10 cellular contexts compared by ENCODE assay signal in genomic region chr17:17737938-17738894, GRCh38. TPM values are rescaled to one million over a fixed set of nuclear protein-coding genes. Genes with fewer than 3 reads are reported as not detected.
DNase-seq lines count a peak whose midpoint lies in the region; ATAC-seq, FAIRE-seq and TF ChIP-seq lines count a peak whose summit lies in the region.
"Had no signal": no experiment of that assay in that cellular context is flagged by ENCODE, and none has a peak within 500 bp of the region (broad histone marks: within the 10 kb centered on the region; RNA-seq: fewer than 3 reads in every experiment).

No MANE protein-coding gene starts in this region.

- H4K20me1 ChIP-seq in GM12878 (ENCODE audit: control insufficient read depth, insufficient read depth): peaks cover 4% of the 10 kb centered on the region

- CTCF ChIA-PET in GM12878 (lab: Yijun Ruan, JAX): interaction anchor here (0.7 to 1.6 kb wide), 2 partner anchors 10 to 13 kb away, joined by 3 read pairs; no protein-coding TSS in a partner anchor
- CTCF ChIA-PET in activated CD4-positive, alpha-beta memory T cell treated with anti-CD3 and anti-CD28 coated beads, Interleukin-2, amount 10 ng/mL, durations not matched to agents 7 days and 5 days (lab: Charles Lee): interaction anchor here (1.7 kb wide), 1 partner anchor 42 kb away, joined by 4 read pairs; no protein-coding TSS in a partner anchor

- no peak for TF ChIP-seq RAD21 in GM12878 (IDR thresholded peaks at IDR 0.05; ENCODE audit: insufficient read depth, low read depth, low read length)

- RAD21 ChIA-PET in GM12878 (lab: Charles Lee; ENCODE audit: unreplicated experiment): no interaction called here

- TF ChIP-seq CTCF in GM12878 (IDR thresholded peaks at IDR 0.05 in 2 of 3, conservative IDR thresholded peaks at IDR 0.05 in 1 of 3; ENCODE audit: control insufficient read depth in 2 of 3, extremely low read depth in 1 of 3, insufficient read depth in 1 of 3, low read depth in 3 of 3, low read length in 3 of 3): no peak

- no peak for FAIRE-seq in GM12878 (lab: Jason Lieb, UNC)

- H3K27me3 ChIP-seq in GM12878 (replicated peaks in 1 of 2; ENCODE audit: control insufficient read depth in 2 of 2, insufficient read depth in 2 of 2, low read length in 1 of 2): no peaks in the 10 kb centered on the region

- no peaks in the 10 kb centered on the region for H3K36me3 Mint-ChIP-seq in activated CD4-positive, alpha-beta memory T cell treated with anti-CD3 and anti-CD28 coated beads, Interleukin-2, amount 10 ng/mL, durations not matched to agents 7 days and 5 days (ENCODE audit: low read depth)

- WGBS in GM12878 (ENCODE audit: insufficient coverage, insufficient replicate concordance, low lambda C conversion rate, missing lambda C conversion rate): 82% methylated on average over 10 of the region's 16 CpGs

- H3K4me3 Mint-ChIP-seq in activated CD4-positive, alpha-beta memory T cell treated with anti-CD3 and anti-CD28 coated beads, Interleukin-2, amount 10 ng/mL, durations not matched to agents 7 days and 5 days: no peak overlapping the region

- SMC1A ChIA-PET in GM12878 (lab: Charles Lee; ENCODE audit: uncharacterized antibody, unreplicated experiment): no interaction called here

- in situ Hi-C loops in GM12878 (cut with MboI): no loop called here

- H3K79me2 ChIP-seq in GM12878 (ENCODE audit: control insufficient read depth, insufficient read depth, low read length): peaks cover 20% of the 10 kb centered on the region

- H3K27ac Mint-ChIP-seq in activated CD4-positive, alpha-beta memory T cell treated with anti-CD3 and anti-CD28 coated beads, Interleukin-2, amount 10 ng/mL, durations not matched to agents 7 days and 5 days: no peak overlapping the region

- BruUV-seq in GM12878 (replicated peaks; lab: Mats Ljungman, UMichigan): no TSS peak

- no peaks in the 10 kb centered on the region for H3K9me3 Mint-ChIP-seq in activated CD4-positive, alpha-beta memory T cell treated with anti-CD3 and anti-CD28 coated beads, Interleukin-2, amount 10 ng/mL, durations not matched to agents 7 days and 5 days

- H3K4me1 ChIP-seq in GM12878 (ENCODE audit: control insufficient read depth, insufficient read depth, low read length): peaks cover 32% of the 10 kb centered on the region

- intact Hi-C loops in GM12878 (cut with micrococcal nuclease; ENCODE audit: unreplicated experiment) (no loop called here), left colon (cut with DNase I, micrococcal nuclease) (no loop called here)

- peaks cover 0 to 4% of the 10 kb centered on the region in 2 experiments; a peak in 2 of 4 replicates for H3K36me3 ChIP-seq in GM12878 (ENCODE audit: control insufficient read depth in 2 of 2, insufficient read depth in 2 of 2, low read length in 1 of 2)

- H3K9ac ChIP-seq in GM12878 (ENCODE audit: control insufficient read depth, insufficient read depth, low read length): no peak overlapping the region

- DNase-seq in HPDE6-E6E7 (ENCODE audit: extremely low spot score) (peak; percentile 72), GM12878 (ENCODE audit: low read depth, low spot score) (no peak), left colon (peak; percentile 77 to 80), NCI-H446 treated with DMSO at 0.1 percent for 48 hours (lab: John Stamatoyannopoulos, UW) (no peak)
- DNase-seq in stimulated activated naive CD8-positive, alpha-beta T cell treated with anti-CD3 and anti-CD28 coated beads, Interleukin-15, Interleukin-2, amounts not matched to agents 100 U/mL and 50 U/mL, for 24 hours: no peak
- no peak for DNase-seq in activated CD4-positive, alpha-beta memory T cell treated with anti-CD3 and anti-CD28 coated beads, Interleukin-2, amount 10 ng/mL, durations not matched to agents 7 days and 5 days
- DNase-seq: effector CD8-positive, alpha-beta T cell; NCI-H1092 treated with DMSO at 0.1 percent for 48 hours had no signal

- no peak overlapping the region for H2AFZ ChIP-seq in GM12878 (ENCODE audit: control insufficient read depth, low read depth, low read length)

- peaks cover 22% of the 10 kb centered on the region for H3K4me1 Mint-ChIP-seq in activated CD4-positive, alpha-beta memory T cell treated with anti-CD3 and anti-CD28 coated beads, Interleukin-2, amount 10 ng/mL, durations not matched to agents 7 days and 5 days

- H3K4me3 ChIP-seq in GM12878: no peak overlapping the region

- peaks cover 8% of the 10 kb centered on the region for H3K27me3 Mint-ChIP-seq in activated CD4-positive, alpha-beta memory T cell treated with anti-CD3 and anti-CD28 coated beads, Interleukin-2, amount 10 ng/mL, durations not matched to agents 7 days and 5 days

- no peak for TF ChIP-seq EP300 in GM12878 (IDR thresholded peaks at IDR 0.05; ENCODE audit: borderline replicate concordance in 1 of 2, control insufficient read depth in 1 of 2, low read depth in 2 of 2, low read length in 2 of 2)

- ATAC-seq in GM12878: no peak
- ATAC-seq in left colon: peak; percentile 85
- ATAC-seq in stimulated activated naive CD8-positive, alpha-beta T cell treated with anti-CD3 and anti-CD28 coated beads, Interleukin-15, Interleukin-2, amounts not matched to agents 100 U/mL and 50 U/mL, for 24 hours: peak; percentile 25
- ATAC-seq in HG03460 (IDR thresholded peaks at IDR 0.05; ENCODE audit: unreplicated experiment): no peak
- no peak for ATAC-seq in GM21360 (IDR thresholded peaks at IDR 0.05; ENCODE audit: unreplicated experiment)

- H3K9me3 ChIP-seq in GM12878 (replicated peaks; ENCODE audit: control insufficient read depth, insufficient read depth, low read length): no peaks in the 10 kb centered on the region

- POLR2A ChIA-PET in GM12878 (lab: Charles Lee): no interaction called here
- POLR2A ChIA-PET in activated CD4-positive, alpha-beta memory T cell treated with anti-CD3 and anti-CD28 coated beads, Interleukin-2, amount 10 ng/mL, durations not matched to agents 7 days and 5 days (lab: Charles Lee): no interaction called here

- H3K4me2 ChIP-seq in GM12878 (ENCODE audit: control insufficient read depth, insufficient read depth): peak overlapping the region; percentile 2; the same call in 1 of the 2 replicates

- TF ChIP-seq POLR2A in GM12878 (IDR thresholded peaks at IDR 0.05; ENCODE audit: low read depth, low read length): no peak

- peak overlapping the region; percentile 2; the same call in 1 of the 2 replicates for H3K27ac ChIP-seq in GM12878 (ENCODE audit: control insufficient read depth, insufficient read depth)

TF ChIP-seq in GM12878, 131 proteins besides CTCF, POLR2A, EP300 and RAD21 (continues in another document):
- TF ChIP-seq NKRF (conservative IDR thresholded peaks at IDR 0.05) (no peak), IRF4 (IDR thresholded peaks at IDR 0.05; ENCODE audit: low read depth, low read length) (no peak), SUZ12 (IDR thresholded peaks at IDR 0.05; ENCODE audit: unreplicated experiment) (no peak), CREM (IDR thresholded peaks at IDR 0.05; ENCODE audit: low read depth) (no peak)

RNA-seq across cellular contexts. Expression of gene RAI1, which starts 57.0 kb away (rescaled TPM):
- 66.1 and 73.4 TPM in 2 replicates for total RNA-seq in GM12878 (2013; cell fraction: nucleolus; rRNA removed)
- total RNA-seq in GM12878 (2014; rRNA removed) (7.2 and 7.4 TPM in 2 replicates), GM12878 (2014; rRNA removed; fragmentation: Illumina TruSeq; extraction: Trizol) (7.9 and 8.7 TPM in 2 replicates), GM12878 (2021) (35.4 and 37.7 TPM in 2 replicates), left colon (10 to 100 TPM; 15.8 to 23.8 TPM)
- 3.1 TPM for polyA plus RNA-seq in GM12878 (2011; ENCODE audit: low read depth)
- polyA plus RNA-seq in GM12878 (2011; rRNA removed) (4.0 and 5.4 TPM in 2 replicates), GM12878 (2014; fragmentation: Illumina TruSeq; extraction: Trizol) (2.5 and 5.9 TPM in 2 replicates), GM12878 (2014; fragmentation: Nextera tagmentation; extraction: Ambion mirVana) (under 1 TPM; 0.66 to 0.74 TPM), GM12878 (2014; rRNA removed) (19.2 and 25.5 TPM in 2 replicates), GM12878 (2016; fragmentation: Nextera tagmentation; extraction: Ambion mirVana) (1 to 10 TPM; 3.1 to 6.0 TPM)
- 5.7 and 7.6 TPM in 2 replicates for polyA plus RNA-seq in GM12878 (2011; cell fraction: cytosol; rRNA removed)
- polyA plus RNA-seq in GM12878 (2011; cell fraction: nucleus; rRNA removed): 20.2 and 25.6 TPM in 2 replicates
- polyA plus RNA-seq in GM12878 (2012): 8.0 and 8.1 TPM in 2 replicates
- 8.1 and 11.7 TPM in 2 replicates for polyA minus RNA-seq in GM12878 (2011; rRNA and poly(A)+ RNA removed)
- 8.3 and 9.1 TPM in 2 replicates for polyA minus RNA-seq in GM12878 (2011; cell fraction: cytosol; rRNA and poly(A)+ RNA removed)
- 10.0 and 21.0 TPM in 2 replicates for polyA minus RNA-seq in GM12878 (2011; cell fraction: nucleus; rRNA and poly(A)+ RNA removed)
- 10 to 100 TPM; 16.7 TPM for total RNA-seq in activated CD4-positive, alpha-beta memory T cell treated with anti-CD3 and anti-CD28 coated beads, Interleukin-2, amount 10 ng/mL, durations not matched to agents 7 days and 5 days

Comparison
In these comparisons a context has a peak if more than half of its experiments do, and no peak if none do; other contexts are left out.
1. DNase-seq: peak in HPDE6-E6E7 (single experiment) and left colon (2 of 2); none in GM12878 (single experiment), stimulated activated naive CD8-positive, alpha-beta T cell treated with anti-CD3 and anti-CD28 coated beads, Interleukin-15, Interleukin-2, amounts not matched to agents 100 U/mL and 50 U/mL, for 24 hours (single experiment), NCI-H446 treated with DMSO at 0.1 percent for 48 hours (single experiment) and activated CD4-positive, alpha-beta memory T cell treated with anti-CD3 and anti-CD28 coated beads, Interleukin-2, amount 10 ng/mL, durations not matched to agents 7 days and 5 days (single experiment).
2. ATAC-seq: peak in left colon (single experiment) and stimulated activated naive CD8-positive, alpha-beta T cell treated with anti-CD3 and anti-CD28 coated beads, Interleukin-15, Interleukin-2, amounts not matched to agents 100 U/mL and 50 U/mL, for 24 hours (single experiment); none in GM12878 (single experiment), HG03460 (single experiment) and GM21360 (single experiment).